ENCODE assay signal across 13 cellular contexts in the genomic region with DNA sequence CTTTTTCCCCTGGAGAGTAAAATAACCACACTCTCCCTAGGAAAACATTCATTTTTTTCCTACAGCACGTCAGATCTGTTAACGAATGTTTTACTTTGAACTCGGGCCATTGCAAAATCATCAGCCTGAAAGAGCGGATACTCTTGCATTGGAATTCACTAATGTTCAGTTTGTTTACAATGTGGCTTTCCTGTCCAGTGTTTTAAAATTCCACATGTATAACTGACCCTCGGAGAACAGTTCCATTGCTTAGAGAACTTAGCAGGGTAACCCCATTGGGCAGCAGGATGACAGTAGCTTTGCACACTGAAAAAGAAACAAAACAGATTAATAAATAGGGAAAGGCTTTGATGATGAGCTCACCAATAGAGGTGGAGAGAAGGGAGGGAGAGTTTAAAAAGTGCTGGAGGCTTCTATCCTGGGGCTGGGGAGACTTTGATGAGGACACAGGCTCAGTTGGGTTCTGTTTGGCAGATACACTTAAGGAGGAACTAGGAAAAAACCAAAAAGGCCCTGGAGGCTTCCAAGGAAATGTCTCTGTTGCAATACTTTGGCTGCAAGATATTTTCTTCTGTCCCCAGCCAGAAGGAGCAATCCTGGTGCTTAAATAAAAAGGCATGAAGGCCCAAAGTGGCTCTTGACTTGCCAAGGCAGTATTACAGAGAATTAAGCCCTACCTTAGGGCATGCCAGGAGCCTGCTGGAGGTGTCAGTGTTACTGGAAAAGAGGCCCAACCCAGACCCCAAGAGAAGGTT.
DNase-seq lines count a peak whose midpoint lies in the region; ATAC-seq, FAIRE-seq and TF ChIP-seq lines count a peak whose summit lies in the region.
"Had no signal": no experiment of that assay in that cellular context is flagged by ENCODE, and none has a peak within 500 bp of the region (broad histone marks: within the 10 kb centered on the region; RNA-seq: fewer than 3 reads in every experiment).

No MANE protein-coding gene starts in this region.

- no peak for TF ChIP-seq CTCF in psoas muscle (IDR thresholded peaks at IDR 0.05)
- no peak for TF ChIP-seq CTCF in adrenal gland (IDR thresholded peaks at IDR 0.05)

- peak in 3 of 4 donors; percentile 49 to 65 (median 54) for ATAC-seq in psoas muscle
- ATAC-seq: activated CD4-positive, alpha-beta T cell treated with anti-CD3 and anti-CD28 coated beads for 36 hours had no signal

- H3K27me3 ChIP-seq in psoas muscle (ENCODE audit: insufficient read depth in 3 of 3, low read length in 2 of 3) (no peaks in the 10 kb centered on the region), adrenal gland (no peaks in the 10 kb centered on the region)

- H3K27ac ChIP-seq in psoas muscle (no peak overlapping the region), adrenal gland (peak overlapping the region in 1 of 5 donors; percentile 16)

- H3K36me3 ChIP-seq in psoas muscle (ENCODE audit: insufficient read depth in 1 of 2, low read depth in 1 of 2) = no peaks in the 10 kb centered on the region
- no peaks in the 10 kb centered on the region for H3K36me3 ChIP-seq in adrenal gland (replicated peaks in 1 of 2)

- H3K4me1 ChIP-seq in psoas muscle = no peaks in the 10 kb centered on the region
- H3K4me1 ChIP-seq in adrenal gland (replicated peaks in 1 of 2) = no peaks in the 10 kb centered on the region

- WGBS in psoas muscle, 3 donors = 53 to 64% (median 63%) methylated on average over 5 of the region's 5 CpGs
- WGBS in adrenal gland, 4 donors = 54 to 59% (median 58%) methylated on average over 5 of the region's 5 CpGs

- H3K9me3 ChIP-seq in psoas muscle (no peaks in the 10 kb centered on the region), adrenal gland (replicated peaks in 1 of 3) (no peaks in the 10 kb centered on the region)

- TF ChIP-seq POLR2A in adrenal gland (IDR thresholded peaks at IDR 0.05) = no peak

- DNase-seq in EH (ENCODE audit: low read depth) = peak; percentile 95
- DNase-seq in SW480 (ENCODE audit: low spot score) = peak; percentile 18
- peak; percentile 53 for DNase-seq in fibroblast of the conjunctiva (ENCODE audit: low read depth)
- no peak for DNase-seq in psoas muscle
- DNase-seq in AML-193 (lab: John Stamatoyannopoulos, UW) = no peak
- DNase-seq in ecto neural progenitor cell (ENCODE audit: low spot score) = no peak
- DNase-seq in RCC 7860 (ENCODE audit: low spot score) = no peak
- DNase-seq in adrenal gland = no peak
- DNase-seq: activated CD4-positive, alpha-beta T cell treated with anti-CD3 and anti-CD28 coated beads for 36 hours; activated effector memory CD4-positive, alpha-beta T cell treated with Interleukin-2 at 50 U/mL for 16 hours; dorsolateral prefrontal cortex; NCI-H446 treated with DMSO at 0.1 percent for 48 hours; SHP77 had no signal

- H3K4me3 ChIP-seq in psoas muscle = no peak overlapping the region
- no peak overlapping the region for H3K4me3 ChIP-seq in adrenal gland
- H3K4me3 ChIP-seq: dorsolateral prefrontal cortex had no signal

- no peak for FAIRE-seq in RCC 7860 (lab: Jason Lieb, UNC)

- intact Hi-C loops in psoas muscle (cut with DNase I) = no loop called here
- intact Hi-C loops in adrenal gland (cut with DNase I) = no loop called here

Comparison
In these comparisons a context has a peak if more than half of its experiments do, and no peak if none do; other contexts are left out.
1. DNase-seq: peak in EH (single experiment), SW480 (single experiment) and fibroblast of the conjunctiva (single experiment); none in psoas muscle (0 of 2), AML-193 (0 of 2), ecto neural progenitor cell (single experiment), RCC 7860 (single experiment) and adrenal gland (0 of 7).